2 cellular contexts compared by ENCODE assay signal in genomic region chrX:153766871-153767673, GRCh38.
TF ChIP-seq lines count a peak whose summit lies in the region.

No MANE protein-coding gene starts in this region.

TF ChIP-seq in SK-N-SH, 30 proteins besides CTCF, POLR2A, EP300 and RAD21 (continued from another document):
- TF ChIP-seq MAX (IDR thresholded peaks at IDR 0.05; ENCODE audit: low read depth) (no peak), SMC3 (IDR thresholded peaks at IDR 0.05; ENCODE audit: low read depth, low read length) (no peak), TCF12 (IDR thresholded peaks at IDR 0.05) (no peak), GABPA (IDR thresholded peaks at IDR 0.05; ENCODE audit: low read depth) (no peak), RXRA (IDR thresholded peaks at IDR 0.05; ENCODE audit: borderline replicate concordance, low read depth) (no peak), MXI1 (IDR thresholded peaks at IDR 0.05; ENCODE audit: low read depth, low read length) (no peak), ZBTB33 (IDR thresholded peaks at IDR 0.05; ENCODE audit: borderline replicate concordance, low read depth) (no peak), CHD2 (IDR thresholded peaks at IDR 0.05; ENCODE audit: low read length, partially characterized antibody) (no peak), TAF1 (IDR thresholded peaks at IDR 0.05; ENCODE audit: borderline replicate concordance, low read depth, low read length) (no peak), JUND (IDR thresholded peaks at IDR 0.05) (no peak), PBX3 (IDR thresholded peaks at IDR 0.05) (no peak), USF2 (IDR thresholded peaks at IDR 0.05; ENCODE audit: borderline replicate concordance, low read depth, low read length) (no peak), FOXJ3 (CRISPR knock-in tag; IDR thresholded peaks at IDR 0.05) (no peak), IRF3 (IDR thresholded peaks at IDR 0.05; ENCODE audit: low read depth, low read length) (no peak), RCOR1 (IDR thresholded peaks at IDR 0.05; ENCODE audit: low read length) (no peak), NRF1 (IDR thresholded peaks at IDR 0.05; ENCODE audit: low read depth, low read length) (no peak)

TF ChIP-seq in SK-N-SH treated with all-trans-retinoic acid at 6 μM for 48 hours, 23 proteins besides CTCF, POLR2A, EP300 and RAD21 (continued from another document):
- TF ChIP-seq CREB5 (CRISPR knock-in tag; IDR thresholded peaks at IDR 0.05; ENCODE audit: low read depth) (no peak), ISL1 (CRISPR knock-in tag; IDR thresholded peaks at IDR 0.05) (no peak), PPARA (CRISPR knock-in tag; IDR thresholded peaks at IDR 0.05; ENCODE audit: borderline replicate concordance) (no peak), ZNF70 (CRISPR knock-in tag; IDR thresholded peaks at IDR 0.05) (no peak), OSR1 (CRISPR knock-in tag; IDR thresholded peaks at IDR 0.05) (no peak), TCF4 (CRISPR knock-in tag; IDR thresholded peaks at IDR 0.05; ENCODE audit: borderline replicate concordance) (no peak), ZC3H10 (CRISPR knock-in tag; IDR thresholded peaks at IDR 0.05) (no peak), RARB (CRISPR knock-in tag; IDR thresholded peaks at IDR 0.05) (no peak), ZFP3 (CRISPR knock-in tag; IDR thresholded peaks at IDR 0.05) (no peak), CSRNP3 (CRISPR knock-in tag; IDR thresholded peaks at IDR 0.05) (no peak), CSDC2 (CRISPR knock-in tag; IDR thresholded peaks at IDR 0.05) (no peak), TOX (CRISPR knock-in tag; IDR thresholded peaks at IDR 0.05; ENCODE audit: borderline replicate concordance) (no peak), TSHZ2 (CRISPR knock-in tag; IDR thresholded peaks at IDR 0.05) (no peak), ARNTL (CRISPR knock-in tag; IDR thresholded peaks at IDR 0.05; ENCODE audit: borderline replicate concordance, low read depth) (no peak), ESRRG (CRISPR knock-in tag; IDR thresholded peaks at IDR 0.05) (no peak), BACH2 (CRISPR knock-in tag; IDR thresholded peaks at IDR 0.05; ENCODE audit: borderline replicate concordance) (no peak), POU6F1 (CRISPR knock-in tag; IDR thresholded peaks at IDR 0.05; ENCODE audit: borderline replicate concordance, low read depth) (no peak)
